Comparison of ENCODE assay signal across 12 cellular contexts in the genomic region with DNA sequence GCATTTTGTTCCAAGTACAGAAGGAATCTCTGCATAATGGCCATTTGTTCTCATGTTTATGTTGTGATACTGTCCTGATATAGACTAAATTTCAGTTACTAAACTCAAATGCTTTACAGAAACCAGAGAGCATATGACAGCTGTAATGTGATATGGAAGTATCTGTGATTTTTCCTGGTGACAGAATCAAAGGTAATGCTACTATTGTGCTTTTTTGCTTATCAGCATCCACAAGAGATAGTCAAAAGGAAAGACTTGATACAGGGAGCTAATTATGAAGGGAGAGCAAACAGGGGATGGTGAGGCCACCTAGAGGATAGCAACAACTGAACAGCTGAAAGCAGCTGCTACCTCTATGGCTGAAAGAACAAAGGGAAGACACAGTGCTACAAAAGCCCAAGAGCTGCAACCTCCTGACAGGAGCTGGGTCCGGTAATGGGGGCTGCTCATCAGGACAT.
A peak's percentile ranks its signal among the peaks of the same experiment; 100 is the strongest.
DNase-seq lines count a peak whose midpoint lies in the region; TF ChIP-seq lines count a peak whose summit lies in the region.
"Had no signal": no experiment of that assay in that cellular context is flagged by ENCODE, and none has a peak within 500 bp of the region (broad histone marks: within the 10 kb centered on the region; RNA-seq: fewer than 3 reads in every experiment).

No MANE protein-coding gene starts in this region.

- TF ChIP-seq CTCF in MCF 10A (IDR thresholded peaks at IDR 0.05; ENCODE audit: unreplicated experiment) (no peak), breast epithelium (IDR thresholded peaks at IDR 0.05) (no peak), fibroblast of the aortic adventitia (IDR thresholded peaks at IDR 0.05; ENCODE audit: insufficient read depth, low read length) (peak; percentile 47), MM.1S (IDR thresholded peaks at IDR 0.05; ENCODE audit: low read length) (no peak)

- peaks cover 8% of the 10 kb centered on the region for H3K4me1 Mint-ChIP-seq in MCF 10A (ENCODE audit: insufficient read depth, unreplicated experiment)
- H3K4me1 Mint-ChIP-seq: CD4-positive, alpha-beta memory T cell had no signal

- no peaks in the 10 kb centered on the region for H3F3A ChIP-seq in MM.1S (ENCODE audit: insufficient read depth, low read length)

- H4K20me1 ChIP-seq in MM.1S (ENCODE audit: insufficient read depth, low read length), result no peaks in the 10 kb centered on the region

- CTCF ChIA-PET in MCF 10A (lab: Yijun Ruan, JAX), result interaction anchor here (0.6 to 4.8 kb wide), 6 partner anchors 10 to 629 kb away, joined by 3 to 27 read pairs (median 4); no protein-coding TSS in a partner anchor

- no peaks in the 10 kb centered on the region for H3K9me3 Mint-ChIP-seq in MCF 10A (ENCODE audit: unreplicated experiment)
- H3K9me3 Mint-ChIP-seq: CD4-positive, alpha-beta memory T cell; stimulated activated naive CD8-positive, alpha-beta T cell treated with anti-CD3 and anti-CD28 coated beads, Interleukin-15, Interleukin-2, amounts not matched to agents 100 ng/mL and 50 ng/mL, for 24 hours had no signal

- H2AFZ ChIP-seq in MM.1S (ENCODE audit: low read length), result no peak overlapping the region

- H3K36me3 Mint-ChIP-seq in MCF 10A (ENCODE audit: insufficient read depth, unreplicated experiment), result peaks cover 15% of the 10 kb centered on the region
- H3K36me3 Mint-ChIP-seq: CD4-positive, alpha-beta memory T cell had no signal

- BruUV-seq in MCF 10A (replicated peaks; lab: Mats Ljungman, UMichigan), result no TSS peak

- H3K4me1 ChIP-seq in breast epithelium (no peaks in the 10 kb centered on the region), MM.1S (ENCODE audit: low read length) (no peaks in the 10 kb centered on the region)
- H3K4me1 ChIP-seq in effector memory CD4-positive, alpha-beta T cell (ENCODE audit: control insufficient read depth, insufficient read depth, low read length, poor library complexity, severe bottlenecking), result no peaks in the 10 kb centered on the region

- H3K27ac ChIP-seq in breast epithelium (no peak overlapping the region), MM.1S (ENCODE audit: low read length) (no peak overlapping the region)
- no peak overlapping the region for H3K27ac ChIP-seq in effector memory CD4-positive, alpha-beta T cell (ENCODE audit: insufficient read depth, low read length, poor library complexity, severe bottlenecking)
- H3K27ac ChIP-seq: epithelial cell of prostate had no signal

- H3K4me3 Mint-ChIP-seq in MCF 10A (ENCODE audit: unreplicated experiment), result no peak overlapping the region
- H3K4me3 Mint-ChIP-seq: CD4-positive, alpha-beta memory T cell; stimulated activated naive CD8-positive, alpha-beta T cell treated with anti-CD3 and anti-CD28 coated beads, Interleukin-15, Interleukin-2, amounts not matched to agents 100 ng/mL and 50 ng/mL, for 24 hours had no signal

- POLR2A ChIA-PET in MCF 10A (lab: Yijun Ruan, JAX), result interaction anchor here (6.2 kb wide), 1 partner anchor 11 kb away, joined by 33 read pairs; no protein-coding TSS in a partner anchor

- intact Hi-C loops in MCF 10A (cut with micrococcal nuclease), result no loop called here
- intact Hi-C loops in breast epithelium (cut with DNase I; ENCODE audit: low total_unique reads), result no loop called here

- H3K79me2 ChIP-seq in MM.1S (ENCODE audit: low read length), result no peaks in the 10 kb centered on the region

- H3K4me3 ChIP-seq in breast epithelium, result no peak overlapping the region
- H3K4me3 ChIP-seq in fibroblast of the aortic adventitia (ENCODE audit: low read depth, low read length), result no peak overlapping the region
- H3K4me3 ChIP-seq in effector memory CD4-positive, alpha-beta T cell (ENCODE audit: insufficient read depth, low read depth, low read length, poor library complexity, severe bottlenecking), result no peak overlapping the region
- H3K4me3 ChIP-seq in MM.1S (ENCODE audit: low read length), result no peak overlapping the region

- H3K9me3 ChIP-seq in breast epithelium, result no peaks in the 10 kb centered on the region
- no peaks in the 10 kb centered on the region for H3K9me3 ChIP-seq in effector memory CD4-positive, alpha-beta T cell (ENCODE audit: control insufficient read depth, low read length)
- H3K9me3 ChIP-seq in MM.1S (replicated peaks; ENCODE audit: insufficient read depth, low read length), result no peaks in the 10 kb centered on the region

- no peaks in the 10 kb centered on the region for H3K9me2 ChIP-seq in MM.1S (replicated peaks; ENCODE audit: insufficient read depth, low read length)

- DNase-seq in MCF 10A (ENCODE audit: unreplicated experiment), result peak; percentile 22
- no peak for DNase-seq in breast epithelium (ENCODE audit: low spot score in 2 of 2)
- DNase-seq in NCI-H69 (lab: John Stamatoyannopoulos, UW), result peak; percentile 57
- DNase-seq in fibroblast of the aortic adventitia (ENCODE audit: low read depth), result peak; percentile 34
- DNase-seq in NCI-H2029 (lab: John Stamatoyannopoulos, UW), result no peak
- DNase-seq in activated T-cell treated with anti-CD3 and anti-CD28 coated beads, Interleukin-2, amount 50 U/mL, for 1 hour, result no peak
- no peak for DNase-seq in effector memory CD4-positive, alpha-beta T cell
- DNase-seq in MM.1S, result no peak
- DNase-seq: CD4-positive, alpha-beta memory T cell; occipital lobe had no signal

- H3K27me3 ChIP-seq in breast epithelium (no peaks in the 10 kb centered on the region), MM.1S (replicated peaks; ENCODE audit: insufficient read depth, low read length) (no peaks in the 10 kb centered on the region)
- H3K27me3 ChIP-seq in effector memory CD4-positive, alpha-beta T cell (replicated peaks; ENCODE audit: control insufficient read depth, insufficient read depth, low read length, poor library complexity, severe bottlenecking), result no peaks in the 10 kb centered on the region

- H3K36me3 ChIP-seq in breast epithelium (no peaks in the 10 kb centered on the region), MM.1S (replicated peaks; ENCODE audit: insufficient read depth, low read length) (no peaks in the 10 kb centered on the region)
- H3K36me3 ChIP-seq in effector memory CD4-positive, alpha-beta T cell (ENCODE audit: control insufficient read depth, insufficient read depth, low read length), result no peaks in the 10 kb centered on the region

- TF ChIP-seq POLR2A in breast epithelium (IDR thresholded peaks at IDR 0.05), result no peak

- no peak overlapping the region for H3K4me2 ChIP-seq in MM.1S (ENCODE audit: low read depth, low read length)

- H3K9ac ChIP-seq in MM.1S (ENCODE audit: low read length), result no peak overlapping the region

- H3K27me3 Mint-ChIP-seq in MCF 10A (ENCODE audit: insufficient read depth, unreplicated experiment), result no peaks in the 10 kb centered on the region

- H3K27ac Mint-ChIP-seq in MCF 10A (ENCODE audit: low read depth, unreplicated experiment), result no peak overlapping the region
- H3K27ac Mint-ChIP-seq: CD4-positive, alpha-beta memory T cell; stimulated activated naive CD8-positive, alpha-beta T cell treated with anti-CD3 and anti-CD28 coated beads, Interleukin-15, Interleukin-2, amounts not matched to agents 100 ng/mL and 50 ng/mL, for 24 hours had no signal

Comparison
In these comparisons a context has a peak if more than half of its experiments do, and no peak if none do; other contexts are left out.
1. DNase-seq: peak in MCF 10A (single experiment), NCI-H69 (single experiment) and fibroblast of the aortic adventitia (single experiment); none in breast epithelium (0 of 2), NCI-H2029 (single experiment), activated T-cell treated with anti-CD3 and anti-CD28 coated beads, Interleukin-2, amount 50 U/mL, for 1 hour (single experiment), effector memory CD4-positive, alpha-beta T cell (0 of 3) and MM.1S (single experiment).